Comparison of ENCODE assay signal across 8 cellular contexts in genomic region chr10:70146489-70147488, GRCh38. TPM values are rescaled to one million over a fixed set of nuclear protein-coding genes. Genes with fewer than 3 reads are reported as not detected.
DNase-seq lines count a peak whose midpoint lies in the region; ATAC-seq and TF ChIP-seq lines count a peak whose summit lies in the region.

Gene TYSND1, minus strand, starts transcription at chr10:70146700. Its CDS starts 114 bp downstream, at chr10:70146586.

- peak within 1 kb of the TSS; percentile 91 for H3K4me3 Mint-ChIP-seq in T-helper 1 cell treated with Interleukin-12 subunit alpha and Interleukin-12 subunit beta and Interleukin-4 antibody, amounts not matched to agents 30 μg/mL and 1 μg/mL, for 36 hours
- peak within 1 kb of the TSS; percentile 80 for H3K4me3 Mint-ChIP-seq in progenitor cell of endocrine pancreas (ENCODE audit: low read depth)

- no peaks in the 10 kb centered on the region for H3K9me3 Mint-ChIP-seq in T-helper 1 cell treated with Interleukin-12 subunit alpha and Interleukin-12 subunit beta and Interleukin-4 antibody, amounts not matched to agents 30 μg/mL and 1 μg/mL, for 36 hours
- no peaks in the 10 kb centered on the region for H3K9me3 Mint-ChIP-seq in progenitor cell of endocrine pancreas (ENCODE audit: low read depth)

- H3K4me1 ChIP-seq in left ventricle myocardium inferior: peaks cover 40% of the 10 kb centered on the region

- peak within 1 kb of the TSS; percentile 80 for H3K4me3 ChIP-seq in left ventricle myocardium inferior

- no peaks in the 10 kb centered on the region for H3K27me3 ChIP-seq in left ventricle myocardium inferior (ENCODE audit: low read depth)

- intact Hi-C loops in left ventricle myocardium inferior (cut with micrococcal nuclease): no loop called here

- H3K36me3 ChIP-seq in left ventricle myocardium inferior: peaks cover 28% of the 10 kb centered on the region

- H3K9me3 ChIP-seq in left ventricle myocardium inferior (replicated peaks): no peaks in the 10 kb centered on the region

- TF ChIP-seq POLR2A in GM15510 (IDR thresholded peaks at IDR 0.05; ENCODE audit: borderline replicate concordance, extremely low read depth, insufficient read length): peak; percentile 74

- peak within 1 kb of the TSS; percentile 96 for H3K27ac Mint-ChIP-seq in T-helper 1 cell treated with Interleukin-12 subunit alpha and Interleukin-12 subunit beta and Interleukin-4 antibody, amounts not matched to agents 30 μg/mL and 1 μg/mL, for 36 hours
- H3K27ac Mint-ChIP-seq in progenitor cell of endocrine pancreas: peak within 1 kb of the TSS; percentile 97

- H3K27ac ChIP-seq in left ventricle myocardium inferior (replicated peaks): peak within 1 kb of the TSS; percentile 95

- peaks cover 10% of the 10 kb centered on the region for H3K4me1 Mint-ChIP-seq in T-helper 1 cell treated with Interleukin-12 subunit alpha and Interleukin-12 subunit beta and Interleukin-4 antibody, amounts not matched to agents 30 μg/mL and 1 μg/mL, for 36 hours (ENCODE audit: low read depth)
- H3K4me1 Mint-ChIP-seq in progenitor cell of endocrine pancreas (ENCODE audit: low read depth): peaks cover 2% of the 10 kb centered on the region

- peak; percentile 78 for TF ChIP-seq CTCF in left ventricle myocardium inferior (IDR thresholded peaks at IDR 0.05; ENCODE audit: borderline replicate concordance)
- TF ChIP-seq CTCF in progenitor cell of endocrine pancreas (IDR thresholded peaks at IDR 0.05; ENCODE audit: unreplicated experiment): peak; percentile 57

- peaks cover 14% of the 10 kb centered on the region for H3K36me3 Mint-ChIP-seq in T-helper 1 cell treated with Interleukin-12 subunit alpha and Interleukin-12 subunit beta and Interleukin-4 antibody, amounts not matched to agents 30 μg/mL and 1 μg/mL, for 36 hours (ENCODE audit: low read depth)
- peaks cover 7% of the 10 kb centered on the region for H3K36me3 Mint-ChIP-seq in progenitor cell of endocrine pancreas (ENCODE audit: insufficient read depth)

- ATAC-seq in HG02885 (IDR thresholded peaks at IDR 0.05; ENCODE audit: poor library complexity, unreplicated experiment): peak; percentile 91

- H3K27me3 Mint-ChIP-seq in T-helper 1 cell treated with Interleukin-12 subunit alpha and Interleukin-12 subunit beta and Interleukin-4 antibody, amounts not matched to agents 30 μg/mL and 1 μg/mL, for 36 hours (ENCODE audit: low read depth): no peaks in the 10 kb centered on the region
- no peaks in the 10 kb centered on the region for H3K27me3 Mint-ChIP-seq in progenitor cell of endocrine pancreas

- peak; percentile 99 for DNase-seq in NCI-H1694 (lab: John Stamatoyannopoulos, UW)
- DNase-seq in amniotic stem cell (lab: John Stamatoyannopoulos, UW): peak; percentile 96
- peak; percentile 96 for DNase-seq in left ventricle myocardium inferior
- peak; percentile 94 for DNase-seq in progenitor cell of endocrine pancreas (ENCODE audit: low spot score, unreplicated experiment)
- DNase-seq in ureter (ENCODE audit: low spot score): peak; percentile 98

RNA-seq across cellular contexts. Expression of gene TYSND1, which starts in this region (rescaled TPM):
- total RNA-seq in left ventricle myocardium inferior (6.4 TPM), progenitor cell of endocrine pancreas (12.6 and 15.1 TPM in 2 replicates), ureter (22.2 TPM)

Comparison
In these comparisons a context has a peak if more than half of its experiments do, and no peak if none do; other contexts are left out.
1. Peak in every context shown above with its lines: DNase-seq, ATAC-seq, H3K4me3 ChIP-seq and H3K27ac ChIP-seq.